In the genomic region with DNA sequence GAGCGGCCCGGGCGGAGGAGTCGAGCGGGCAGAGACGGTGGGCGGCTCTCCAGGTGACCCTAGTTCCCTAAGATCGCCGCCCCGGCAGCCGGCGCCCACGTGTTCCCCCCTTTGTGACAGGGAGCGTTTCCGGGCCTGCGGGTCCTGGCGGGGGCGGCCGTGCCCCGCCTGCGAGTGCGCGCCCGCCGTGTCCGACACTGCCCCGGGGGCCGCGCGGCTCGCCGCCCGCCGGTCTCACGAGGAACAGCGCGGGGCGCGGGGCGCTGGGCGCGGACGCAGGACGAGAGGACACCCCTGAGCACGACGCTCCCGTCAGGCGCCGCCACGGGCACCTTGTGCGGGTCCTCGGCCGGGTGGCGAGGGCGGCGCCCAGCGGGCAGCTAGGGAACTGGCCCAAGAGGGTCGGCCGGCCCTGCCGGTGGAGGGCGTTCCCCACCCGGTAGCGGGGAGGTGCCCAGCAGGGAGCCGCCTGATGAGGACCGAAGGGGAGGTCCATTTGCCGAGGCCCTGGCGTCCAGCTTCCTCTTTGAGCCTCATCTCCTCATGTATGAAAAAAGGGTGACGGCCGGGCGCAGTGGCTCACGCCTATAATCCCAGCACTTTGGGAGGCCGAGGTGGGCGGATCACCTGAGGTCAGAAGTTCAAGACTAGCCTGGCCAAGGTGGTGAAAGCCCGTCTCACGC, we compare ENCODE assay signal across 8 cellular contexts.
A peak's percentile ranks its signal among the peaks of the same experiment; 100 is the strongest.
DNase-seq lines count a peak whose midpoint lies in the region; TF ChIP-seq lines count a peak whose summit lies in the region.

A gene (minus strand): TSS at position 137 of the 683 bp plus-strand sequence. CDS start 535 bp downstream, outside the sequence.

- peak; percentile 86 for DNase-seq in GDM1 (lab: John Stamatoyannopoulos, UW)
- DNase-seq in NCI-H1048 (lab: John Stamatoyannopoulos, UW), result peak; percentile 49
- DNase-seq in SKM-1 treated with dmso at 0.1 percent for 144 hours (lab: John Stamatoyannopoulos, UW; ENCODE audit: unreplicated experiment), result peak; percentile 92
- DNase-seq in head of caudate nucleus, result peak; percentile 66 to 96 (median 89)
- peak; percentile 87 to 96 for DNase-seq in tibial artery

- H3K27ac Mint-ChIP-seq in activated naive CD8-positive, alpha-beta T cell, result peak within 1 kb of the TSS; percentile 99

- H3K4me1 Mint-ChIP-seq in activated naive CD8-positive, alpha-beta T cell (ENCODE audit: low read depth), result peaks cover 43% of the 10 kb centered on the region

- H3K4me3 ChIP-seq in HEK293 (ENCODE audit: low read depth, low read length) (peak within 1 kb of the TSS; percentile 81), parathyroid adenoma (ENCODE audit: low read depth, low read length) (peak within 1 kb of the TSS; percentile 86), tibial artery (peak within 1 kb of the TSS; percentile 79 to 86)

- peak; percentile 100 for TF ChIP-seq CTCF in HEK293 (tag by site-specific recombination; IDR thresholded peaks at IDR 0.05)
- TF ChIP-seq CTCF in parathyroid adenoma (IDR thresholded peaks at IDR 0.05), result peak; percentile 93
- TF ChIP-seq CTCF in tibial artery (IDR thresholded peaks at IDR 0.05), result peak; percentile 84 to 95

- peak within 1 kb of the TSS; percentile 88 for H3K4me3 Mint-ChIP-seq in activated naive CD8-positive, alpha-beta T cell

- H3K36me3 ChIP-seq in HEK293 (ENCODE audit: control insufficient read depth in 2 of 2, insufficient read depth in 1 of 2, low read length in 2 of 2) (peaks cover 10 to 34% of the 10 kb centered on the region in 2 experiments), parathyroid adenoma (ENCODE audit: control insufficient read depth, insufficient read depth, low read length) (no peaks in the 10 kb centered on the region), tibial artery (peaks cover 0 to 34% (median 10%) of the 10 kb centered on the region in 3 donors)

- peak within 1 kb of the TSS; percentile 98 for H2AFZ ChIP-seq in parathyroid adenoma

- peak within 1 kb of the TSS; percentile 85 for H3K4me2 ChIP-seq in parathyroid adenoma (ENCODE audit: low read length)

- H3K4me1 ChIP-seq in HEK293 (ENCODE audit: control insufficient read depth, insufficient read depth, low read length) (no peaks in the 10 kb centered on the region; the same call in 1 of the 2 replicates), parathyroid adenoma (peaks cover 8% of the 10 kb centered on the region), tibial artery (peaks cover 4 to 39% (median 23%) of the 10 kb centered on the region in 4 donors)

- no peaks in the 10 kb centered on the region for H3K27me3 Mint-ChIP-seq in activated naive CD8-positive, alpha-beta T cell

- intact Hi-C loops in head of caudate nucleus (cut with DNase I), result loop anchor here (5.0 kb wide), 1 partner anchor 58 kb away; a partner anchor contains a TSS
- intact Hi-C loops in tibial artery (cut with DNase I; ENCODE audit: low total_unique reads), result no loop called here

- H3K27me3 ChIP-seq in parathyroid adenoma (ENCODE audit: control insufficient read depth, insufficient read depth, low read length), result no peaks in the 10 kb centered on the region
- no peaks in the 10 kb centered on the region for H3K27me3 ChIP-seq in tibial artery

- H3K27ac ChIP-seq in HEK293 (ENCODE audit: extremely low read depth, low read depth, low read length) (peak within 1 kb of the TSS; percentile 93), parathyroid adenoma (peak within 1 kb of the TSS; percentile 68), tibial artery (peak within 1 kb of the TSS; percentile 89 to 93)

- no peaks in the 10 kb centered on the region for H3K9me3 ChIP-seq in HEK293 (ENCODE audit: control insufficient read depth, insufficient read depth, low read depth, low read length)
- H3K9me3 ChIP-seq in parathyroid adenoma (ENCODE audit: control insufficient read depth, low read length), result no peaks in the 10 kb centered on the region
- no peaks in the 10 kb centered on the region for H3K9me3 ChIP-seq in tibial artery

- H3K36me3 Mint-ChIP-seq in activated naive CD8-positive, alpha-beta T cell, result peaks cover 9% of the 10 kb centered on the region

- H3K79me2 ChIP-seq in parathyroid adenoma, result no peaks in the 10 kb centered on the region

- POLR2A ChIA-PET in HEK293 (lab: Yijun Ruan, JAX), result interaction anchor here (0.6 to 5.9 kb wide), 22 partner anchors 9 to 400 kb away, joined by 3 to 138 read pairs (median 6); a partner anchor contains a TSS

- CTCF ChIA-PET in HEK293 (lab: Yijun Ruan, JAX), result interaction anchor here (0.6 to 4.9 kb wide), 22 partner anchors 10 to 156 kb away, joined by 3 to 55 read pairs (median 4); a partner anchor contains a TSS

- H3K9ac ChIP-seq in parathyroid adenoma, result peak within 1 kb of the TSS; percentile 89

- H3K9me3 Mint-ChIP-seq in activated naive CD8-positive, alpha-beta T cell (ENCODE audit: low read depth), result no peaks in the 10 kb centered on the region

TF ChIP-seq in HEK293, 187 proteins besides CTCF, POLR2A, EP300 and RAD21 (continues in another document):
- TF ChIP-seq ZBTB8A (tag by site-specific recombination; IDR thresholded peaks at IDR 0.05) (peak; percentile 89; the same call in 1 of the 2 replicates), ZNF624 (tag by site-specific recombination; IDR thresholded peaks at IDR 0.05) (no peak), ZBTB21 (tag by site-specific recombination; IDR thresholded peaks at IDR 0.05) (0 out of 2 replicates have a peak, but pooled peaks have one; percentile 31), ZNF37A (tag by site-specific recombination; IDR thresholded peaks at IDR 0.05) (no peak), ZIC2 (tag by site-specific recombination; IDR thresholded peaks at IDR 0.05) (peak; percentile 81), ZNF184 (tag by site-specific recombination; IDR thresholded peaks at IDR 0.05) (0 out of 2 replicates have a peak, but pooled peaks have one; percentile 26), ZNF596 (tag by site-specific recombination; IDR thresholded peaks at IDR 0.05) (peak; percentile 54; the same call in 1 of the 2 replicates), KLF16 (tag by site-specific recombination; IDR thresholded peaks at IDR 0.05) (peak; percentile 36; the same call in 1 of the 2 replicates), ZNF10 (tag by site-specific recombination; IDR thresholded peaks at IDR 0.05) (peak; percentile 94), ZNF560 (tag by site-specific recombination; IDR thresholded peaks at IDR 0.05; ENCODE audit: borderline replicate concordance) (no peak), KLF9 (tag by site-specific recombination; IDR thresholded peaks at IDR 0.05; ENCODE audit: low read depth) (peak; percentile 79), ZNF221 (tag by site-specific recombination; IDR thresholded peaks at IDR 0.05; ENCODE audit: borderline replicate concordance) (peak; percentile 68; the same call in 1 of the 2 replicates), SP7 (tag by site-specific recombination; IDR thresholded peaks at IDR 0.05) (peak; percentile 82), IKZF3 (tag by site-specific recombination; IDR thresholded peaks at IDR 0.05) (peak; percentile 62), TRIM28 (IDR thresholded peaks at IDR 0.05; ENCODE audit: borderline replicate concordance, low read length) (peak; percentile 10; the same call in 1 of the 2 replicates)
- TF ChIP-seq, protein P1, sequence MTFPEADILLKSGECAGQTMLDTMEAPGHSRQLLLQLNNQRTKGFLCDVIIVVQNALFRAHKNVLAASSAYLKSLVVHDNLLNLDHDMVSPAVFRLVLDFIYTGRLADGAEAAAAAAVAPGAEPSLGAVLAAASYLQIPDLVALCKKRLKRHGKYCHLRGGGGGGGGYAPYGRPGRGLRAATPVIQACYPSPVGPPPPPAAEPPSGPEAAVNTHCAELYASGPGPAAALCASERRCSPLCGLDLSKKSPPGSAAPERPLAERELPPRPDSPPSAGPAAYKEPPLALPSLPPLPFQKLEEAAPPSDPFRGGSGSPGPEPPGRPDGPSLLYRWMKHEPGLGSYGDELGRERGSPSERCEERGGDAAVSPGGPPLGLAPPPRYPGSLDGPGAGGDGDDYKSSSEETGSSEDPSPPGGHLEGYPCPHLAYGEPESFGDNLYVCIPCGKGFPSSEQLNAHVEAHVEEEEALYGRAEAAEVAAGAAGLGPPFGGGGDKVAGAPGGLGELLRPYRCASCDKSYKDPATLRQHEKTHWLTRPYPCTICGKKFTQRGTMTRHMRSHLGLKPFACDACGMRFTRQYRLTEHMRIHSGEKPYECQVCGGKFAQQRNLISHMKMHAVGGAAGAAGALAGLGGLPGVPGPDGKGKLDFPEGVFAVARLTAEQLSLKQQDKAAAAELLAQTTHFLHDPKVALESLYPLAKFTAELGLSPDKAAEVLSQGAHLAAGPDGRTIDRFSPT (tag by site-specific recombination; IDR thresholded peaks at IDR 0.05), result peak; percentile 99
- TF ChIP-seq, protein P2, sequence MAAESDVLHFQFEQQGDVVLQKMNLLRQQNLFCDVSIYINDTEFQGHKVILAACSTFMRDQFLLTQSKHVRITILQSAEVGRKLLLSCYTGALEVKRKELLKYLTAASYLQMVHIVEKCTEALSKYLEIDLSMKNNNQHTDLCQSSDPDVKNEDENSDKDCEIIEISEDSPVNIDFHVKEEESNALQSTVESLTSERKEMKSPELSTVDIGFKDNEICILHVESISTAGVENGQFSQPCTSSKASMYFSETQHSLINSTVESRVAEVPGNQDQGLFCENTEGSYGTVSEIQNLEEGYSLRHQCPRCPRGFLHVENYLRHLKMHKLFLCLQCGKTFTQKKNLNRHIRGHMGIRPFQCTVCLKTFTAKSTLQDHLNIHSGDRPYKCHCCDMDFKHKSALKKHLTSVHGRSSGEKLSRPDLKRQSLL (tag by site-specific recombination; IDR thresholded peaks at IDR 0.05), result peak; percentile 16; the same call in 1 of the 2 replicates
- TF ChIP-seq, protein P3, sequence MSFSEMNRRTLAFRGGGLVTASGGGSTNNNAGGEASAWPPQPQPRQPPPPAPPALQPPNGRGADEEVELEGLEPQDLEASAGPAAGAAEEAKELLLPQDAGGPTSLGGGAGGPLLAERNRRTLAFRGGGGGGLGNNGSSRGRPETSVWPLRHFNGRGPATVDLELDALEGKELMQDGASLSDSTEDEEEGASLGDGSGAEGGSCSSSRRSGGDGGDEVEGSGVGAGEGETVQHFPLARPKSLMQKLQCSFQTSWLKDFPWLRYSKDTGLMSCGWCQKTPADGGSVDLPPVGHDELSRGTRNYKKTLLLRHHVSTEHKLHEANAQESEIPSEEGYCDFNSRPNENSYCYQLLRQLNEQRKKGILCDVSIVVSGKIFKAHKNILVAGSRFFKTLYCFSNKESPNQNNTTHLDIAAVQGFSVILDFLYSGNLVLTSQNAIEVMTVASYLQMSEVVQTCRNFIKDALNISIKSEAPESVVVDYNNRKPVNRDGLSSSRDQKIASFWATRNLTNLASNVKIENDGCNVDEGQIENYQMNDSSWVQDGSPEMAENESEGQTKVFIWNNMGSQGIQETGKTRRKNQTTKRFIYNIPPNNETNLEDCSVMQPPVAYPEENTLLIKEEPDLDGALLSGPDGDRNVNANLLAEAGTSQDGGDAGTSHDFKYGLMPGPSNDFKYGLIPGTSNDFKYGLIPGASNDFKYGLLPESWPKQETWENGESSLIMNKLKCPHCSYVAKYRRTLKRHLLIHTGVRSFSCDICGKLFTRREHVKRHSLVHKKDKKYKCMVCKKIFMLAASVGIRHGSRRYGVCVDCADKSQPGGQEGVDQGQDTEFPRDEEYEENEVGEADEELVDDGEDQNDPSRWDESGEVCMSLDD (tag by site-specific recombination; IDR thresholded peaks at IDR 0.05), result peak; percentile 64

Comparison
In these comparisons a context has a peak if more than half of its experiments do, and no peak if none do; other contexts are left out.
1. Peak in every context shown above with its lines: DNase-seq, H3K4me3 ChIP-seq and H3K27ac ChIP-seq.